ENCODE assay signal across 8 cellular contexts in the genomic region with DNA sequence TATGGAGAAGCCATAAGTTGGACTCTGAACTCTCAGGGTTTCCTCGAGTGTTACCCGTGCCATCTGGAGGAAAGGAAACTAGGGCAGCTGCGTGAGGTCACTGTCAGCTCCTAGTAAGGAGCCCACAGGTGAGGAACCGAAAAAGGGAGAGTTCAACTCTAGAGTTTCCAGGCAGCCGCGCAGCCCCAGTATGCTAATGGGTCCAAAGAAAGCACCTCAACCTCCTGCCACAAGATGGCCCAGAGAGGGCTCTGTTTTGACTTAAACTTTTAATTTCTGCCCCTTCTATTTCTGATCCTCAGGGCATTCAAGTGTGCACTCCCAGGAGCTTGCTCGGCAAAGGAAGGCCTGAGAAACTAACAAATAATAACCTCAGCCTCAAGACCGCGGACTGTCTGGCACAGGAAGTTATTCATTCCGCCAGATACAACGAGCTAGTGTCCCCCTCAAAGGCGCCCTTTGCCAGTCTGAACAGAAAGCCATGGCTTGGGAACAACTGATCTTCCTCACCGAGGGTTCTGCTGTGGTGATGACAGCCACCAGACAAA. TPM values are rescaled to one million over a fixed set of nuclear protein-coding genes. Genes with fewer than 3 reads are reported as not detected.
DNase-seq lines count a peak whose midpoint lies in the region; ATAC-seq and TF ChIP-seq lines count a peak whose summit lies in the region.

No MANE protein-coding gene starts in this region.

- H3K4me2 ChIP-seq in OCI-LY7 (ENCODE audit: low read length) (peak overlapping the region; percentile 51), osteoblast (ENCODE audit: insufficient read depth, low read length) (peak overlapping the region; percentile 79)

- H3K9me3 ChIP-seq in OCI-LY7 (ENCODE audit: low read length) = no peaks in the 10 kb centered on the region
- no peaks in the 10 kb centered on the region for H3K9me3 ChIP-seq in esophagus (ENCODE audit: control insufficient read depth in 2 of 2, insufficient read depth in 1 of 2, low read depth in 1 of 2, low read length in 1 of 2)
- no peaks in the 10 kb centered on the region for H3K9me3 ChIP-seq in osteoblast (ENCODE audit: low read depth, low read length)

- H3K9me2 ChIP-seq in OCI-LY7 (ENCODE audit: insufficient read depth, low read length) = no peaks in the 10 kb centered on the region

- POLR2A ChIA-PET in OCI-LY7 (lab: Charles Lee) = interaction anchor here (0.6 to 1.9 kb wide), 3 partner anchors 20 to 619 kb away, joined by 3 to 6 read pairs (median 5); no protein-coding TSS in a partner anchor

- in situ Hi-C loops in ACHN (cut with HindIII; ENCODE audit: low pct_ligation_motif_present, low pct_unique_long_range_greater_than_20kb, low sequenced_read_pairs) = no loop called here

- CTCF ChIA-PET in OCI-LY7 (lab: Charles Lee; ENCODE audit: unreplicated experiment) = no interaction called here

- WGBS in esophagus, 2 donors = 54 to 60% methylated on average over 13 of the region's 13 CpGs

- H3K4me1 ChIP-seq in OCI-LY7 (ENCODE audit: insufficient read depth, low read length, poor library complexity, severe bottlenecking) = peaks cover 26% of the 10 kb centered on the region
- peaks cover 7 to 10% of the 10 kb centered on the region in 2 donors for H3K4me1 ChIP-seq in esophagus (ENCODE audit: control insufficient read depth in 2 of 2, insufficient read depth in 2 of 2, low read length in 1 of 2)
- H3K4me1 ChIP-seq in osteoblast (ENCODE audit: insufficient read depth, low read length) = peaks cover 62% of the 10 kb centered on the region

- H3K36me3 ChIP-seq in OCI-LY7 (ENCODE audit: insufficient read depth, low read length) (no peaks in the 10 kb centered on the region), esophagus (ENCODE audit: control insufficient read depth in 2 of 2, insufficient read depth in 2 of 2, low read length in 1 of 2) (peaks cover 0 to 2% of the 10 kb centered on the region in 2 donors), osteoblast (ENCODE audit: insufficient read depth, low read length) (no peaks in the 10 kb centered on the region)

- no TSS peak for BruUV-seq in OCI-LY7 (replicated peaks; lab: Mats Ljungman, UMichigan)

- H4K20me1 ChIP-seq in OCI-LY7 (ENCODE audit: insufficient read depth, low read length) (no peaks in the 10 kb centered on the region), osteoblast (ENCODE audit: insufficient read depth, low read length) (peaks cover 3% of the 10 kb centered on the region)

- H3K4me3 ChIP-seq in OCI-LY7 (ENCODE audit: low read depth, low read length, poor library complexity, severe bottlenecking) (no peak overlapping the region), esophagus (ENCODE audit: low read depth in 1 of 2, low read length in 2 of 2) (no peak overlapping the region), osteoblast (ENCODE audit: insufficient read depth, low read length) (peak overlapping the region; percentile 38)

- H3K27ac ChIP-seq in OCI-LY7 (ENCODE audit: low read depth, low read length, poor library complexity, severe bottlenecking) = no peak overlapping the region
- peak overlapping the region; percentile 62 to 63 for H3K27ac ChIP-seq in esophagus (ENCODE audit: low read depth in 2 of 2, low read length in 1 of 2)
- peak overlapping the region; percentile 88 for H3K27ac ChIP-seq in osteoblast (ENCODE audit: low read depth, low read length)

- no peaks in the 10 kb centered on the region for H3K79me2 ChIP-seq in OCI-LY7 (ENCODE audit: insufficient read depth, low read depth, low read length)
- peaks cover 76% of the 10 kb centered on the region for H3K79me2 ChIP-seq in osteoblast (ENCODE audit: insufficient read depth, low read length)

- peak; percentile 93 for ATAC-seq in HG02938 (IDR thresholded peaks at IDR 0.05; ENCODE audit: unreplicated experiment)

- H2AFZ ChIP-seq in OCI-LY7 (ENCODE audit: low read length) = no peak overlapping the region; the same call in 1 of the 2 replicates
- peak overlapping the region; percentile 39 for H2AFZ ChIP-seq in osteoblast (ENCODE audit: low read length)

- intact Hi-C loops in OCI-LY7 (cut with micrococcal nuclease; ENCODE audit: unreplicated experiment) = loop anchor here (2.0 kb wide), 2 partner anchors 51 to 209 kb away; partner anchors contain the start of genes NUP54 and SDAD1

- H3K27me3 ChIP-seq in esophagus (ENCODE audit: control insufficient read depth in 1 of 2, insufficient read depth in 2 of 2, low read length in 2 of 2) (no peaks in the 10 kb centered on the region), osteoblast (ENCODE audit: insufficient read depth, low read length) (no peaks in the 10 kb centered on the region)

- DNase-seq in stimulated activated CD4-positive, alpha-beta T cell treated with anti-CD3 and anti-CD28 coated beads, Interleukin-4, amount 100 ng/mL, for 24 hours = peak; percentile 9
- DNase-seq in stimulated activated CD4-positive, alpha-beta T cell treated with anti-CD3 and anti-CD28 coated beads, Interleukin-2, amount 100 ng/mL, for 48 hours = no peak
- DNase-seq in OCI-LY7 (ENCODE audit: low spot score) (peak; percentile 76), osteoblast (ENCODE audit: insufficient read length, low spot score, missing footprints) (no peak), ACHN (no peak)
- DNase-seq in activated CD8-positive, alpha-beta memory T cell treated with anti-CD3 and anti-CD28 coated beads, Interleukin-2, amount 50 U/mL, for 4 hours = no peak

- peak; percentile 49 for TF ChIP-seq CTCF in OCI-LY7 (conservative IDR thresholded peaks at IDR 0.05; ENCODE audit: low read length)
- peak; percentile 21 for TF ChIP-seq CTCF in osteoblast (IDR thresholded peaks at IDR 0.05; ENCODE audit: extremely low read depth, low read depth, low read length)

RNA-seq across cellular contexts. Expression of gene SCARB2, which starts 13.9 kb away (rescaled TPM):
- total RNA-seq in OCI-LY7 (2014; rRNA removed; shearing (Covaris generic)) = not detected in 2 replicates
- total RNA-seq in OCI-LY7 (2022) = 0.28 and 1.1 TPM in 2 replicates
- 10 to 100 TPM; 21.7 to 26.3 TPM for polyA plus RNA-seq in esophagus
- total RNA-seq in osteoblast = 200 and 216 TPM in 2 replicates

RNA-seq across cellular contexts. Expression of gene NUP54, which starts 51.5 kb away (rescaled TPM):
- 29.2 and 40.2 TPM in 2 replicates for total RNA-seq in OCI-LY7 (2014; rRNA removed; shearing (Covaris generic))
- total RNA-seq in OCI-LY7 (2022) (50.8 and 52.6 TPM in 2 replicates), osteoblast (51.9 and 52.8 TPM in 2 replicates)
- 10 to 100 TPM; 18.0 to 18.4 TPM for polyA plus RNA-seq in esophagus

RNA-seq across cellular contexts. Expression of gene FAM47E, which starts 51.8 kb away (rescaled TPM):
- not detected in 2 replicates for total RNA-seq in OCI-LY7 (2014; rRNA removed; shearing (Covaris generic))
- not detected in 2 replicates for total RNA-seq in OCI-LY7 (2022)
- polyA plus RNA-seq in esophagus = under 1 TPM; 0.47 to 0.71 TPM
- under 0.01 and 0.36 TPM in 2 replicates for total RNA-seq in osteoblast

Comparison
In these comparisons a context has a peak if more than half of its experiments do, and no peak if none do; other contexts are left out.
1. DNase-seq: peak in stimulated activated CD4-positive, alpha-beta T cell treated with anti-CD3 and anti-CD28 coated beads, Interleukin-4, amount 100 ng/mL, for 24 hours (single experiment) and OCI-LY7 (single experiment); none in stimulated activated CD4-positive, alpha-beta T cell treated with anti-CD3 and anti-CD28 coated beads, Interleukin-2, amount 100 ng/mL, for 48 hours (0 of 2), osteoblast (single experiment), ACHN (single experiment) and activated CD8-positive, alpha-beta memory T cell treated with anti-CD3 and anti-CD28 coated beads, Interleukin-2, amount 50 U/mL, for 4 hours (single experiment).
2. RNA of gene SCARB2, which starts 13.9 kb away (total RNA-seq): 200 to 216 TPM in osteoblast; 0.28 to 1.1 TPM in OCI-LY7; every median in the first group is over 10 times any median in the second.